ENCODE assay signal across 20 cellular contexts in the genomic region with DNA sequence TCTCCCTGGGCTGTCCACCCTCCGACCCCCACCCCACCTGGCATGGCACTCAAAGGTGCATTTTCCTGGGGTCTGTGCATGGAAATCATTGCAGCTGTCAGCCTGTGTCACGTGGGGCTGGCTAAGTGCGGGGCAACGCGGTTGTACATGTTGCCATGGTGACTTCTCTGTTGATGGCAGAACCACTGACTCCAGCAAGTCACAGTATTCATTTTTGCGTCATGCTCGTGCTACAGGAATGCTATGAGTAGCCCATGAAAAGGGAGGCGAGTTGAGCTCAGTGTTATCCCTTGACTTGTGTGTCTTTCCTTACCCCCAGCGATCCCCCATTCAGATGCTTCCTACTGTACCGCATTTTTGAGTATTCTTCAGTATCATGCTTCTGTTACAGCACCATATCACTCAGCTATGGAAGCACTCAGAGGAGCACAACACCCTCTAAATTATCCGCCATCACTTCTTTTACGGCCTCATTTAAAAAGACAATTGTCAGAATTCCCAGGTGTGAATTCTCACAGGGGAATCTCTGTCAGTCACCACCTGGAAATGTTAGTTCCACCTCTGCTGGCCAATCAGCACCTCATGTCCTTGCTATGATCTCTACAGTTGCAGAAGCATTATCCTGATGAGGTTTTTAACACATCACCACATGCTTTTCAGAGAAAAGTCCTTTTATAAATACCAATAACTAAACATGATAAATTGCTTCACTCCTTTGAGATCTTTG.
DNase-seq lines count a peak whose midpoint lies in the region; ATAC-seq, FAIRE-seq and TF ChIP-seq lines count a peak whose summit lies in the region.
"Had no signal": no experiment of that assay in that cellular context is flagged by ENCODE, and none has a peak within 500 bp of the region (broad histone marks: within the 10 kb centered on the region; RNA-seq: fewer than 3 reads in every experiment).

No MANE protein-coding gene starts in this region.

- intact Hi-C loops in K562 (cut with micrococcal nuclease) (no loop called here), mucosa of descending colon (cut with DNase I, micrococcal nuclease) (no loop called here)

- H3K36me3 ChIP-seq in K562 (ENCODE audit: control insufficient read depth, insufficient read depth, low read length) = no peaks in the 10 kb centered on the region
- H3K36me3 ChIP-seq in mucosa of descending colon (ENCODE audit: low read depth) = no peaks in the 10 kb centered on the region
- H3K36me3 ChIP-seq: lower lobe of right lung, suprapubic skin had no signal

- no peaks in the 10 kb centered on the region for H3K79me2 ChIP-seq in K562 (ENCODE audit: control insufficient read depth, insufficient read depth, low read length)

- peak overlapping the region; percentile 78 for H3K27ac Mint-ChIP-seq in type B pancreatic cell
- H3K27ac Mint-ChIP-seq: activated naive CD8-positive, alpha-beta T cell; immature natural killer cell had no signal

- no peak for ATAC-seq in K562
- ATAC-seq in mucosa of descending colon = no peak
- ATAC-seq: HCT116, lower lobe of right lung had no signal

- under 1% methylated on average over 12 of the region's 12 CpGs for WGBS in K562 (ENCODE audit: insufficient coverage, low coverage, missing lambda C conversion rate)

- in situ Hi-C loops in K562 (cut with MboI) = loop anchor here (5.0 kb wide), 1 partner anchor 39 kb away; no protein-coding TSS in a partner anchor

- no peak for TF ChIP-seq CTCF in K562 (IDR thresholded peaks at IDR 0.05 in 2 of 3, conservative IDR thresholded peaks at IDR 0.05 in 1 of 3; ENCODE audit: insufficient read depth in 2 of 3, low read depth in 1 of 3, low read length in 3 of 3)
- TF ChIP-seq CTCF in type B pancreatic cell (conservative IDR thresholded peaks at IDR 0.05) = no peak
- no peak for TF ChIP-seq CTCF in mucosa of descending colon (IDR thresholded peaks at IDR 0.05)

- no peak for TF ChIP-seq RAD21 in K562 (CRISPR knock-in tag; conservative IDR thresholded peaks at IDR 0.05 in 1 of 2, IDR thresholded peaks at IDR 0.05 in 1 of 2)

- no peak overlapping the region for H2AFZ ChIP-seq in K562 (ENCODE audit: low read depth, low read length)

- no peak overlapping the region for H3K27ac ChIP-seq in K562 (ENCODE audit: extremely low read depth, low read depth, low read length)
- H3K27ac ChIP-seq: lower lobe of right lung, suprapubic skin, VCaP had no signal

- TF ChIP-seq EP300 in K562 (IDR thresholded peaks at IDR 0.05; ENCODE audit: low read length) = no peak

- POLR2A ChIA-PET in K562 (lab: Yijun Ruan, JAX) = interaction anchor here (0.6 kb wide), 1 partner anchor 22 kb away, joined by 3 read pairs; no protein-coding TSS in a partner anchor

- 0 out of 2 replicates have a peak, but pooled peaks cover 5% of the 10 kb centered on the region for H4K20me1 ChIP-seq in K562 (replicated peaks; ENCODE audit: control insufficient read depth, insufficient read depth, low read length)

- H3K4me1 ChIP-seq in K562 (replicated peaks in 1 of 2; ENCODE audit: control insufficient read depth in 2 of 2, insufficient read depth in 2 of 2, low read length in 2 of 2) (no peaks in the 10 kb centered on the region), mucosa of descending colon (ENCODE audit: low read depth) (no peaks in the 10 kb centered on the region)
- H3K4me1 ChIP-seq: lower lobe of right lung, suprapubic skin had no signal

- H3K4me3 ChIP-seq in K562 (no peak overlapping the region), mucosa of descending colon (no peak overlapping the region)
- H3K4me3 ChIP-seq: lower lobe of right lung, suprapubic skin had no signal

- H3K36me3 Mint-ChIP-seq in type B pancreatic cell = no peaks in the 10 kb centered on the region
- H3K36me3 Mint-ChIP-seq: activated naive CD8-positive, alpha-beta T cell; immature natural killer cell had no signal

- no peak overlapping the region for H3K4me2 ChIP-seq in K562 (ENCODE audit: insufficient read depth, low read length)

- H3K27me3 Mint-ChIP-seq in type B pancreatic cell = peaks cover 22% of the 10 kb centered on the region

- CTCF ChIA-PET in K562 (lab: Yijun Ruan, JAX; ENCODE audit: low intra/inter-chr PET ratio) = no interaction called here

- FAIRE-seq in K562 (lab: Jason Lieb, UNC) = no peak
- FAIRE-seq in H54 (lab: Jason Lieb, UNC) = no peak

- TF ChIP-seq POLR2A in K562 (conservative IDR thresholded peaks at IDR 0.05) (no peak), H54 (IDR thresholded peaks at IDR 0.05; ENCODE audit: low read depth, low read length) (no peak)

- peaks cover 11% of the 10 kb centered on the region for H3K4me1 Mint-ChIP-seq in type B pancreatic cell (ENCODE audit: unreplicated experiment)

- no peaks in the 10 kb centered on the region for H3K9me1 ChIP-seq in K562 (ENCODE audit: control insufficient read depth, insufficient read depth, low read length)

- H3K9me3 Mint-ChIP-seq in type B pancreatic cell = no peaks in the 10 kb centered on the region

- H3K9me3 ChIP-seq in K562 (replicated peaks; ENCODE audit: control insufficient read depth, insufficient read depth, low read depth, low read length) (no peaks in the 10 kb centered on the region), mucosa of descending colon (no peaks in the 10 kb centered on the region)
- H3K9me3 ChIP-seq: lower lobe of right lung, suprapubic skin had no signal

- peaks cover 31 to 39% of the 10 kb centered on the region in 2 experiments for H3K27me3 ChIP-seq in K562 (ENCODE audit: control insufficient read depth in 2 of 2, insufficient read depth in 2 of 2, low read length in 2 of 2)

- peak overlapping the region; percentile 65 for H3K4me3 Mint-ChIP-seq in type B pancreatic cell
- H3K4me3 Mint-ChIP-seq: activated naive CD8-positive, alpha-beta T cell; immature natural killer cell had no signal

- no peak overlapping the region for H3K9ac ChIP-seq in K562 (ENCODE audit: insufficient read depth in 1 of 2, low read depth in 2 of 2, low read length in 2 of 2)

- BruUV-seq in K562 (replicated peaks; lab: Mats Ljungman, UMichigan) = no TSS peak

- DNase-seq in NCI-H1105 treated with DMSO at 0.1 percent for 48 hours (lab: John Stamatoyannopoulos, UW) = peak; percentile 7
- no peak for DNase-seq in NCI-H1105 (lab: John Stamatoyannopoulos, UW)
- DNase-seq in K562 (ENCODE audit: extremely low read depth in 1 of 4, low spot score in 3 of 4) = no peak
- DNase-seq in islet precursor cell = peak; percentile 67
- no peak for DNase-seq in type B pancreatic cell (ENCODE audit: extremely low spot score, unreplicated experiment)
- no peak for DNase-seq in mucosa of descending colon
- DNase-seq in HUDEP-2 (lab: John Stamatoyannopoulos, UW; ENCODE audit: unreplicated experiment in 76 of 76) = no peak
- DNase-seq in H54 (ENCODE audit: insufficient read length, low spot score) = no peak
- DNase-seq: 8988T; activated CD8-positive, alpha-beta memory T cell treated with anti-CD3 and anti-CD28 coated beads for 24 hours; immature natural killer cell; Kasumi-1; lower lobe of right lung; naive B cell; NCI-H146; NCI-H446 had no signal

TF ChIP-seq in K562, 482 proteins besides CTCF, POLR2A, EP300 and RAD21:
- TF ChIP-seq NR2F6 (CRISPR knock-in tag; IDR thresholded peaks at IDR 0.05) (no peak), USF1 (CRISPR knock-in tag; IDR thresholded peaks at IDR 0.05) (peak; percentile 40; the same call in 1 of the 2 replicates), RFX1 (IDR thresholded peaks at IDR 0.05) (peak; percentile 54), USF2 (CRISPR knock-in tag; IDR thresholded peaks at IDR 0.05) (peak; percentile 19; the same call in 1 of the 2 replicates)

Comparison
In these comparisons a context has a peak if more than half of its experiments do, and no peak if none do; other contexts are left out.
1. DNase-seq: peak in NCI-H1105 treated with DMSO at 0.1 percent for 48 hours (single experiment) and islet precursor cell (single experiment); none in NCI-H1105 (single experiment), K562 (0 of 4), type B pancreatic cell (single experiment), mucosa of descending colon (0 of 3), HUDEP-2 (0 of 76) and H54 (single experiment).